8 cellular contexts compared by ENCODE assay signal in the genomic region with DNA sequence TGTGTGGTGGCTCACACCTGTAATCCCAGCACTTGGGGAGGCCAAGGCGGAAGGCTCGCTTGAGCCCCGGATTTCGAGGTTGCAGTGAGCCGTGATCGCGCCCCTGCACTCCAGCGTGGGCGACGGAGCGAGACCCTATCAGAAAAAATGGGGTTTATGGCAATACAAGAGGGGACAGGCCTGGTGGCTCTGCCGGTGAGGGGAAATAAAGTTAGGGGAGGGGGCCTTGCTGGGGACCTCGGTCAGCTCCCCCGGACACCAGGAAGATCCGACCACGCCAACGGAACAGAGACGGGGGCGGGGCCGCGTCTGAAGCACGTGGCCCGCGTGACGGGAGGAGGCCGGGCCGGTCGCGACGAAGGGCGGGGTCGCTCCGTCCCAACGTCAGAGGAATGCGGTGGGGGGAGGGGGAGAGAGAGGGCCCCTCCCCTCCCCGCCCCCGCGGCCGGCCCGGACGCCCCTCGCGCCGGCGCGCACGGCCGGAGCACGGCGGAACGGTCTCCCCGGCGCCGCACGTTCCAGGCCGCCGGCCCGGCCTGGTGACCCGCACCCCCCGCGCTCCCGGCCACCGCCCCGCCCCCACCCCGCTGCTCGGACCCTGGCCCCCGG. TPM values are rescaled to one million over a fixed set of nuclear protein-coding genes. Genes with fewer than 3 reads are reported as not detected.
DNase-seq lines count a peak whose midpoint lies in the region; ATAC-seq and TF ChIP-seq lines count a peak whose summit lies in the region.

No MANE protein-coding gene starts in this region.

- H3K4me3 ChIP-seq in CD8-positive, alpha-beta memory T cell (ENCODE audit: low read length): peak overlapping the region; percentile 94
- H3K4me3 ChIP-seq in right atrium auricular region (peak overlapping the region; percentile 72 to 79), psoas muscle (peak overlapping the region; percentile 92)

- ATAC-seq in psoas muscle: peak; percentile 59 to 70 (median 62)

- H3K27me3 Mint-ChIP-seq in CD8-positive, alpha-beta memory T cell: peaks cover 0 to 15% of the 10 kb centered on the region in 2 donors
- H3K27me3 Mint-ChIP-seq in T-helper 1 cell treated with Interleukin-12 subunit alpha and Interleukin-12 subunit beta and Interleukin-4 antibody, amounts not matched to agents 30 μg/mL and 1 μg/mL, for 36 hours (ENCODE audit: low read depth): no peaks in the 10 kb centered on the region

- TF ChIP-seq CTCF in right atrium auricular region (IDR thresholded peaks at IDR 0.05): no peak
- no peak for TF ChIP-seq CTCF in psoas muscle (IDR thresholded peaks at IDR 0.05)

- no peaks in the 10 kb centered on the region for H3K27me3 ChIP-seq in CD8-positive, alpha-beta memory T cell (ENCODE audit: insufficient read depth, low read length, poor library complexity, severe bottlenecking)
- H3K27me3 ChIP-seq in right atrium auricular region (no peaks in the 10 kb centered on the region), psoas muscle (ENCODE audit: insufficient read depth in 3 of 3, low read length in 2 of 3) (no peaks in the 10 kb centered on the region)

- intact Hi-C loops in psoas muscle (cut with DNase I): loop anchor here in 1 of 2 donors (5.0 kb wide), 1 partner anchor 41 kb away; no protein-coding TSS in a partner anchor

- CTCF ChIA-PET in CD8-positive, alpha-beta memory T cell (lab: Charles Lee): interaction anchor here (1.1 to 4.2 kb wide), 6 partner anchors 9 to 78 kb away, joined by 4 to 38 read pairs (median 8); a partner anchor contains a TSS

- peaks cover 44% of the 10 kb centered on the region for H3K4me1 ChIP-seq in CD8-positive, alpha-beta memory T cell (ENCODE audit: insufficient read depth, low read length)
- H3K4me1 ChIP-seq in right atrium auricular region: peaks cover 0 to 41% of the 10 kb centered on the region in 2 donors
- H3K4me1 ChIP-seq in psoas muscle: peaks cover 30% of the 10 kb centered on the region

- peaks cover 22% of the 10 kb centered on the region for H3K36me3 ChIP-seq in CD8-positive, alpha-beta memory T cell (ENCODE audit: insufficient read depth, low read length)
- H3K36me3 ChIP-seq in right atrium auricular region (peaks cover 17% of the 10 kb centered on the region), psoas muscle (ENCODE audit: insufficient read depth in 1 of 2, low read depth in 1 of 2) (peaks cover 4 to 19% of the 10 kb centered on the region in 2 donors)

- 0 to 2% (median 1%) methylated on average over 21 to 67 of the region's 67 CpGs for WGBS in psoas muscle, 3 donors

- H3K4me1 Mint-ChIP-seq in CD8-positive, alpha-beta memory T cell: peaks cover 49 to 59% (median 54%) of the 10 kb centered on the region in 3 donors
- peaks cover 36% of the 10 kb centered on the region for H3K4me1 Mint-ChIP-seq in T-helper 1 cell treated with Interleukin-12 subunit alpha and Interleukin-12 subunit beta and Interleukin-4 antibody, amounts not matched to agents 30 μg/mL and 1 μg/mL, for 36 hours (ENCODE audit: low read depth)

- no peaks in the 10 kb centered on the region for H3K9me3 ChIP-seq in CD8-positive, alpha-beta memory T cell (ENCODE audit: low read length)
- H3K9me3 ChIP-seq in right atrium auricular region (no peaks in the 10 kb centered on the region), psoas muscle (no peaks in the 10 kb centered on the region)

- H3K4me3 Mint-ChIP-seq in CD8-positive, alpha-beta memory T cell: peak overlapping the region; percentile 60 to 97 (median 94)
- H3K4me3 Mint-ChIP-seq in T-helper 1 cell treated with Interleukin-12 subunit alpha and Interleukin-12 subunit beta and Interleukin-4 antibody, amounts not matched to agents 30 μg/mL and 1 μg/mL, for 36 hours: peak overlapping the region; percentile 88

- peak overlapping the region; percentile 97 for H3K27ac ChIP-seq in CD8-positive, alpha-beta memory T cell (ENCODE audit: low read depth, low read length)
- H3K27ac ChIP-seq in right atrium auricular region (peak overlapping the region; percentile 96 to 99), psoas muscle (peak overlapping the region; percentile 98)

- POLR2A ChIA-PET in CD8-positive, alpha-beta memory T cell (lab: Charles Lee): interaction anchor here (0.6 to 4.8 kb wide), 11 partner anchors 9 to 400 kb away, joined by 3 to 59 read pairs (median 6); a partner anchor contains a TSS

- H3K9me3 Mint-ChIP-seq in CD8-positive, alpha-beta memory T cell: peaks cover 0 to 2% (median 0%) of the 10 kb centered on the region in 5 donors
- no peaks in the 10 kb centered on the region for H3K9me3 Mint-ChIP-seq in T-helper 1 cell treated with Interleukin-12 subunit alpha and Interleukin-12 subunit beta and Interleukin-4 antibody, amounts not matched to agents 30 μg/mL and 1 μg/mL, for 36 hours

- H3K27ac Mint-ChIP-seq in CD8-positive, alpha-beta memory T cell: peak overlapping the region; percentile 78 to 100 (median 98)
- H3K27ac Mint-ChIP-seq in T-helper 1 cell treated with Interleukin-12 subunit alpha and Interleukin-12 subunit beta and Interleukin-4 antibody, amounts not matched to agents 30 μg/mL and 1 μg/mL, for 36 hours: peak overlapping the region; percentile 97

- H3K36me3 Mint-ChIP-seq in CD8-positive, alpha-beta memory T cell: peaks cover 3 to 40% (median 8%) of the 10 kb centered on the region in 3 donors
- H3K36me3 Mint-ChIP-seq in T-helper 1 cell treated with Interleukin-12 subunit alpha and Interleukin-12 subunit beta and Interleukin-4 antibody, amounts not matched to agents 30 μg/mL and 1 μg/mL, for 36 hours (ENCODE audit: low read depth): peaks cover 19% of the 10 kb centered on the region

- DNase-seq in CD8-positive, alpha-beta memory T cell: peak; percentile 86 to 92 (median 86)
- peak; percentile 97 for DNase-seq in H4 (ENCODE audit: low spot score)
- peak; percentile 77 for DNase-seq in NCI-H146 treated with DMSO at 0.1 percent for 48 hours (lab: John Stamatoyannopoulos, UW; ENCODE audit: unreplicated experiment)
- peak in 55 of 56 donors; percentile 39 to 94 (median 82) for DNase-seq in amygdala (lab: John Stamatoyannopoulos, UW)
- peak; percentile 94 for DNase-seq in right atrium auricular region (ENCODE audit: low spot score)
- DNase-seq in psoas muscle: peak; percentile 96 to 97
- DNase-seq in ureter (ENCODE audit: low spot score): peak; percentile 96

RNA-seq across cellular contexts. Expression of a gene that starts 1.9 kb away (rescaled TPM):
- 100 to 1,000 TPM; 656 to 679 TPM for total RNA-seq in CD8-positive, alpha-beta memory T cell
- 73.4 TPM for polyA plus RNA-seq in CD8-positive, alpha-beta memory T cell
- total RNA-seq in H4 (2014; rRNA removed; shearing (Covaris generic)): 249 and 281 TPM in 2 replicates
- total RNA-seq in right atrium auricular region (100 to 1,000 TPM; 102 to 115 TPM), psoas muscle (100 to 1,000 TPM; 151 to 229 (median 198) TPM), ureter (295 TPM)
- 100 to 1,000 TPM; 109 to 215 (median 191) TPM for polyA plus RNA-seq in psoas muscle

RNA-seq across cellular contexts. Expression of a gene that starts 20.1 kb away (rescaled TPM):
- total RNA-seq in CD8-positive, alpha-beta memory T cell: 100 to 1,000 TPM; 111 to 114 TPM
- polyA plus RNA-seq in CD8-positive, alpha-beta memory T cell: 272 TPM
- 73.8 and 108 TPM in 2 replicates for total RNA-seq in H4 (2014; rRNA removed; shearing (Covaris generic))
- total RNA-seq in right atrium auricular region (100 to 1,000 TPM; 309 to 329 TPM), psoas muscle (100 to 1,000 TPM; 279 to 572 (median 404) TPM), ureter (175 TPM)
- polyA plus RNA-seq in psoas muscle: 100 to 1,000 TPM; 512 to 649 (median 601) TPM

RNA-seq across cellular contexts. Expression of a gene that starts 26.3 kb away (rescaled TPM):
- total RNA-seq in CD8-positive, alpha-beta memory T cell: 10 to 100 TPM; 82.3 to 85.4 TPM
- polyA plus RNA-seq in CD8-positive, alpha-beta memory T cell: 42.6 TPM
- total RNA-seq in H4 (2014; rRNA removed; shearing (Covaris generic)): 0.23 and 1.2 TPM in 2 replicates
- total RNA-seq in right atrium auricular region (1 to 10 TPM; 3.3 to 5.5 TPM), psoas muscle (1 to 10 TPM; 1.5 to 4.8 (median 2.2) TPM), ureter (14.1 TPM)
- 1 to 10 TPM; 2.2 to 3.4 (median 2.2) TPM for polyA plus RNA-seq in psoas muscle

RNA-seq across cellular contexts. Expression of a gene that starts 39.0 kb away (rescaled TPM):
- total RNA-seq in CD8-positive, alpha-beta memory T cell: 1 to 10 TPM; 1.2 to 1.8 TPM
- 0.44 TPM for polyA plus RNA-seq in CD8-positive, alpha-beta memory T cell
- 0.54 and 1.3 TPM in 2 replicates for total RNA-seq in H4 (2014; rRNA removed; shearing (Covaris generic))
- total RNA-seq in right atrium auricular region (under 1 TPM in 1 of 2 donors, not detected in 1; 0.67 TPM), psoas muscle (1 to 10 TPM in 2 of 4 donors, under 1 TPM in 2; 0.62 to 2.0 (median 0.98) TPM), ureter (9.2 TPM)
- under 1 TPM; 0.31 to 0.77 (median 0.53) TPM for polyA plus RNA-seq in psoas muscle

RNA-seq across cellular contexts. Expression of a gene that starts 47.7 kb away (rescaled TPM):
- 10 to 100 TPM; 33.6 to 36.5 TPM for total RNA-seq in CD8-positive, alpha-beta memory T cell
- polyA plus RNA-seq in CD8-positive, alpha-beta memory T cell: 51.2 TPM
- 64.6 and 74.6 TPM in 2 replicates for total RNA-seq in H4 (2014; rRNA removed; shearing (Covaris generic))
- total RNA-seq in right atrium auricular region (100 to 1,000 TPM in 1 of 2 donors, 10 to 100 TPM in 1; 91.5 to 170 TPM), psoas muscle (100 to 1,000 TPM; 133 to 180 (median 147) TPM), ureter (31.8 TPM)
- polyA plus RNA-seq in psoas muscle: 100 to 1,000 TPM; 140 to 260 (median 204) TPM

Comparison
In these comparisons a context has a peak if more than half of its experiments do, and no peak if none do; other contexts are left out.
1. Peak in every context shown above with its lines: DNase-seq, ATAC-seq, H3K4me3 ChIP-seq and H3K27ac ChIP-seq.